Comparison of ENCODE assay signal across 1 cellular context in the genomic region with DNA sequence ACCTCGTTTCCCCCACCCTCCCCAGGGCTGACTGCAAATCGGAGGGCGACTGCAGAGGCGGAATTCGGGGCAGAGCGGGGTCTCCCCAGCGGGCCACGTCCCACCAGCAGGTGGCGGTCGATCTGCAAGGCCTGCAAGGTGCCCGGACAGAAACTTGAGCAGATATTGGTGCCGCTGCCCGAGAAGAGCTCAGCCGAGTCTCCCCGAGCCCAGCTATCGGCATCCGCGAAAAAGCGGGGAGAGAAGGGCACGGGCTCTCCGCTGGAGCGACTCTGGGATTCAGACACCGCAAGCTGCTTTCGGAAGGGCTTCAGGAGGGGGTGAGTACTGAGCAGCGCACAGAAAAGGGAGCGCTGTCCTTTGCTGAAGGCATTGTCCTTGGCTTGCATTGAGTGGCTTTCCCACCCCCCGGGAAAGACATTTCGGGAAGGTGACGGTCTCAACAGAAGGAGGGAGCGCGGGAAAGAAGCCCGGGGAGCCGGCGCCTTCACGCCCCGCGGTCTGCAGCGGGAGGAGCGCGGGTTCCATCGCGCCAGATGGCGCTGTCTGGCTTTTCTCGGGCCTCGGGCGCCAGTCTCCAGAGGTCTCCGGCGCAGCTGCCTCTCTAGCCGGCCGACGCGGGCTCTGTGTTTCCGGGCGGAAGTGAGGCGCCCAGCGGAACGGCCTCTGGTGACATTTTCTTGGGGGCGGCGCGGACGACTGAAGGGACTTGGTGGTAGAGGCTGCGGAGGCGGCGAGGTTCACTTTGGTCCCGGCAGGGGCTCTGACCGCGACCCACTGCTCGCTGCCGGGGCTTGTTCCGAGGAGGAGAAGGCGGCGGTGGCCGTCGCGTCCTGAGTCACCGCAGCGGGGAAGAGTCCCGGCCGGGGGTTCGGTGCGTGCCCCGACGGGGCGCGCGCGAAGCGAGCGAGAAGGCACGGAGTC.
A peak's percentile ranks its signal among the peaks of the same experiment; 100 is the strongest.
TF ChIP-seq lines count a peak whose summit lies in the region.

No MANE protein-coding gene starts in this region.

TF ChIP-seq in K562, 482 proteins besides CTCF, POLR2A, EP300 and RAD21 (continued from another document and continues in another):
- TF ChIP-seq CBX5 (IDR thresholded peaks at IDR 0.05; ENCODE audit: borderline replicate concordance, low read depth) (no peak), SRSF1 (IDR thresholded peaks at IDR 0.05; ENCODE audit: low read depth, low read length) (no peak), RAD51 (IDR thresholded peaks at IDR 0.05; ENCODE audit: borderline replicate concordance, low read depth) (no peak), SP1 (CRISPR knock-in tag; IDR thresholded peaks at IDR 0.05) (no peak), ZKSCAN3 (CRISPR knock-in tag; IDR thresholded peaks at IDR 0.05) (no peak), DDX20 (tag; IDR thresholded peaks at IDR 0.05; ENCODE audit: low read depth) (no peak), TSC22D4 (tag; IDR thresholded peaks at IDR 0.05) (no peak), ZNF140 (CRISPR knock-in tag; IDR thresholded peaks at IDR 0.05) (no peak), TAF15 (IDR thresholded peaks at IDR 0.05; ENCODE audit: low read depth, low read length) (no peak), KLF10 (CRISPR knock-in tag; IDR thresholded peaks at IDR 0.05) (no peak), HSF4 (CRISPR knock-in tag; IDR thresholded peaks at IDR 0.05; ENCODE audit: borderline replicate concordance) (no peak), MTA2 (IDR thresholded peaks at IDR 0.05; ENCODE audit: low read depth) (no peak), ZFP36 (IDR thresholded peaks at IDR 0.05; ENCODE audit: low read depth, low read length, partially characterized antibody) (no peak), CREM (IDR thresholded peaks at IDR 0.05; ENCODE audit: low read depth) (peak; percentile 71), NONO (IDR thresholded peaks at IDR 0.05; ENCODE audit: low read depth in 2 of 2, low read length in 1 of 2) (0 out of 4 replicates have a peak, but pooled peaks of 1 of the 2 experiments have one; percentile 51), MIER1 (IDR thresholded peaks at IDR 0.05; ENCODE audit: low read depth) (no peak), L3MBTL2 (IDR thresholded peaks at IDR 0.05) (peak; percentile 63), NBN (IDR thresholded peaks at IDR 0.05; ENCODE audit: low read depth) (no peak), SMARCA4 (IDR thresholded peaks at IDR 0.05) (0 out of 2 replicates have a peak, but pooled peaks have one; percentile 12)
- TF ChIP-seq, protein P1, sequence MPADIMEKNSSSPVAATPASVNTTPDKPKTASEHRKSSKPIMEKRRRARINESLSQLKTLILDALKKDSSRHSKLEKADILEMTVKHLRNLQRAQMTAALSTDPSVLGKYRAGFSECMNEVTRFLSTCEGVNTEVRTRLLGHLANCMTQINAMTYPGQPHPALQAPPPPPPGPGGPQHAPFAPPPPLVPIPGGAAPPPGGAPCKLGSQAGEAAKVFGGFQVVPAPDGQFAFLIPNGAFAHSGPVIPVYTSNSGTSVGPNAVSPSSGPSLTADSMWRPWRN (IDR thresholded peaks at IDR 0.05; ENCODE audit: low read depth) = no peak
- TF ChIP-seq, protein P2, sequence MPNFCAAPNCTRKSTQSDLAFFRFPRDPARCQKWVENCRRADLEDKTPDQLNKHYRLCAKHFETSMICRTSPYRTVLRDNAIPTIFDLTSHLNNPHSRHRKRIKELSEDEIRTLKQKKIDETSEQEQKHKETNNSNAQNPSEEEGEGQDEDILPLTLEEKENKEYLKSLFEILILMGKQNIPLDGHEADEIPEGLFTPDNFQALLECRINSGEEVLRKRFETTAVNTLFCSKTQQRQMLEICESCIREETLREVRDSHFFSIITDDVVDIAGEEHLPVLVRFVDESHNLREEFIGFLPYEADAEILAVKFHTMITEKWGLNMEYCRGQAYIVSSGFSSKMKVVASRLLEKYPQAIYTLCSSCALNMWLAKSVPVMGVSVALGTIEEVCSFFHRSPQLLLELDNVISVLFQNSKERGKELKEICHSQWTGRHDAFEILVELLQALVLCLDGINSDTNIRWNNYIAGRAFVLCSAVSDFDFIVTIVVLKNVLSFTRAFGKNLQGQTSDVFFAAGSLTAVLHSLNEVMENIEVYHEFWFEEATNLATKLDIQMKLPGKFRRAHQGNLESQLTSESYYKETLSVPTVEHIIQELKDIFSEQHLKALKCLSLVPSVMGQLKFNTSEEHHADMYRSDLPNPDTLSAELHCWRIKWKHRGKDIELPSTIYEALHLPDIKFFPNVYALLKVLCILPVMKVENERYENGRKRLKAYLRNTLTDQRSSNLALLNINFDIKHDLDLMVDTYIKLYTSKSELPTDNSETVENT (CRISPR knock-in tag; IDR thresholded peaks at IDR 0.05) = peak; percentile 59; the same call in 1 of the 2 replicates
- TF ChIP-seq, protein P3, sequence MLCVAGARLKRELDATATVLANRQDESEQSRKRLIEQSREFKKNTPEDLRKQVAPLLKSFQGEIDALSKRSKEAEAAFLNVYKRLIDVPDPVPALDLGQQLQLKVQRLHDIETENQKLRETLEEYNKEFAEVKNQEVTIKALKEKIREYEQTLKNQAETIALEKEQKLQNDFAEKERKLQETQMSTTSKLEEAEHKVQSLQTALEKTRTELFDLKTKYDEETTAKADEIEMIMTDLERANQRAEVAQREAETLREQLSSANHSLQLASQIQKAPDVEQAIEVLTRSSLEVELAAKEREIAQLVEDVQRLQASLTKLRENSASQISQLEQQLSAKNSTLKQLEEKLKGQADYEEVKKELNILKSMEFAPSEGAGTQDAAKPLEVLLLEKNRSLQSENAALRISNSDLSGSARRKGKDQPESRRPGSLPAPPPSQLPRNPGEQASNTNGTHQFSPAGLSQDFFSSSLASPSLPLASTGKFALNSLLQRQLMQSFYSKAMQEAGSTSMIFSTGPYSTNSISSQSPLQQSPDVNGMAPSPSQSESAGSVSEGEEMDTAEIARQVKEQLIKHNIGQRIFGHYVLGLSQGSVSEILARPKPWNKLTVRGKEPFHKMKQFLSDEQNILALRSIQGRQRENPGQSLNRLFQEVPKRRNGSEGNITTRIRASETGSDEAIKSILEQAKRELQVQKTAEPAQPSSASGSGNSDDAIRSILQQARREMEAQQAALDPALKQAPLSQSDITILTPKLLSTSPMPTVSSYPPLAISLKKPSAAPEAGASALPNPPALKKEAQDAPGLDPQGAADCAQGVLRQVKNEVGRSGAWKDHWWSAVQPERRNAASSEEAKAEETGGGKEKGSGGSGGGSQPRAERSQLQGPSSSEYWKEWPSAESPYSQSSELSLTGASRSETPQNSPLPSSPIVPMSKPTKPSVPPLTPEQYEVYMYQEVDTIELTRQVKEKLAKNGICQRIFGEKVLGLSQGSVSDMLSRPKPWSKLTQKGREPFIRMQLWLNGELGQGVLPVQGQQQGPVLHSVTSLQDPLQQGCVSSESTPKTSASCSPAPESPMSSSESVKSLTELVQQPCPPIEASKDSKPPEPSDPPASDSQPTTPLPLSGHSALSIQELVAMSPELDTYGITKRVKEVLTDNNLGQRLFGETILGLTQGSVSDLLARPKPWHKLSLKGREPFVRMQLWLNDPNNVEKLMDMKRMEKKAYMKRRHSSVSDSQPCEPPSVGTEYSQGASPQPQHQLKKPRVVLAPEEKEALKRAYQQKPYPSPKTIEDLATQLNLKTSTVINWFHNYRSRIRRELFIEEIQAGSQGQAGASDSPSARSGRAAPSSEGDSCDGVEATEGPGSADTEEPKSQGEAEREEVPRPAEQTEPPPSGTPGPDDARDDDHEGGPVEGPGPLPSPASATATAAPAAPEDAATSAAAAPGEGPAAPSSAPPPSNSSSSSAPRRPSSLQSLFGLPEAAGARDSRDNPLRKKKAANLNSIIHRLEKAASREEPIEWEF (CRISPR knock-in tag; IDR thresholded peaks at IDR 0.05) = no peak
- TF ChIP-seq, protein P4, sequence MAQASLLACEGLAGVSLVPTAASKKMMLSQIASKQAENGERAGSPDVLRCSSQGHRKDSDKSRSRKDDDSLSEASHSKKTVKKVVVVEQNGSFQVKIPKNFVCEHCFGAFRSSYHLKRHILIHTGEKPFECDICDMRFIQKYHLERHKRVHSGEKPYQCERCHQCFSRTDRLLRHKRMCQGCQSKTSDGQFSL (CRISPR knock-in tag; IDR thresholded peaks at IDR 0.05) = no peak
- TF ChIP-seq, protein P4 (tag; IDR thresholded peaks at IDR 0.05) = no peak
- TF ChIP-seq, protein P5, sequence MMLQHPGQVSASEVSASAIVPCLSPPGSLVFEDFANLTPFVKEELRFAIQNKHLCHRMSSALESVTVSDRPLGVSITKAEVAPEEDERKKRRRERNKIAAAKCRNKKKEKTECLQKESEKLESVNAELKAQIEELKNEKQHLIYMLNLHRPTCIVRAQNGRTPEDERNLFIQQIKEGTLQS (IDR thresholded peaks at IDR 0.05) = no peak
- TF ChIP-seq, protein P5 (CRISPR knock-in tag; conservative IDR thresholded peaks at IDR 0.05) = 0 out of 2 replicates have a peak, but pooled peaks have one; percentile 44
- TF ChIP-seq, protein P6, sequence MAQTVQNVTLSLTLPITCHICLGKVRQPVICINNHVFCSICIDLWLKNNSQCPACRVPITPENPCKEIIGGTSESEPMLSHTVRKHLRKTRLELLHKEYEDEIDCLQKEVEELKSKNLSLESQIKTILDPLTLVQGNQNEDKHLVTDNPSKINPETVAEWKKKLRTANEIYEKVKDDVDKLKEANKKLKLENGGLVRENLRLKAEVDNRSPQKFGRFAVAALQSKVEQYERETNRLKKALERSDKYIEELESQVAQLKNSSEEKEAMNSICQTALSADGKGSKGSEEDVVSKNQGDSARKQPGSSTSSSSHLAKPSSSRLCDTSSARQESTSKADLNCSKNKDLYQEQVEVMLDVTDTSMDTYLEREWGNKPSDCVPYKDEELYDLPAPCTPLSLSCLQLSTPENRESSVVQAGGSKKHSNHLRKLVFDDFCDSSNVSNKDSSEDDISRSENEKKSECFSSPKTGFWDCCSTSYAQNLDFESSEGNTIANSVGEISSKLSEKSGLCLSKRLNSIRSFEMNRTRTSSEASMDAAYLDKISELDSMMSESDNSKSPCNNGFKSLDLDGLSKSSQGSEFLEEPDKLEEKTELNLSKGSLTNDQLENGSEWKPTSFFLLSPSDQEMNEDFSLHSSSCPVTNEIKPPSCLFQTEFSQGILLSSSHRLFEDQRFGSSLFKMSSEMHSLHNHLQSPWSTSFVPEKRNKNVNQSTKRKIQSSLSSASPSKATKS (CRISPR knock-in tag; IDR thresholded peaks at IDR 0.05) = no peak
- TF ChIP-seq, protein P7, sequence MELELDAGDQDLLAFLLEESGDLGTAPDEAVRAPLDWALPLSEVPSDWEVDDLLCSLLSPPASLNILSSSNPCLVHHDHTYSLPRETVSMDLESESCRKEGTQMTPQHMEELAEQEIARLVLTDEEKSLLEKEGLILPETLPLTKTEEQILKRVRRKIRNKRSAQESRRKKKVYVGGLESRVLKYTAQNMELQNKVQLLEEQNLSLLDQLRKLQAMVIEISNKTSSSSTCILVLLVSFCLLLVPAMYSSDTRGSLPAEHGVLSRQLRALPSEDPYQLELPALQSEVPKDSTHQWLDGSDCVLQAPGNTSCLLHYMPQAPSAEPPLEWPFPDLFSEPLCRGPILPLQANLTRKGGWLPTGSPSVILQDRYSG (tag; conservative IDR thresholded peaks at IDR 0.05; ENCODE audit: low read depth) = no peak
- TF ChIP-seq, protein P8, sequence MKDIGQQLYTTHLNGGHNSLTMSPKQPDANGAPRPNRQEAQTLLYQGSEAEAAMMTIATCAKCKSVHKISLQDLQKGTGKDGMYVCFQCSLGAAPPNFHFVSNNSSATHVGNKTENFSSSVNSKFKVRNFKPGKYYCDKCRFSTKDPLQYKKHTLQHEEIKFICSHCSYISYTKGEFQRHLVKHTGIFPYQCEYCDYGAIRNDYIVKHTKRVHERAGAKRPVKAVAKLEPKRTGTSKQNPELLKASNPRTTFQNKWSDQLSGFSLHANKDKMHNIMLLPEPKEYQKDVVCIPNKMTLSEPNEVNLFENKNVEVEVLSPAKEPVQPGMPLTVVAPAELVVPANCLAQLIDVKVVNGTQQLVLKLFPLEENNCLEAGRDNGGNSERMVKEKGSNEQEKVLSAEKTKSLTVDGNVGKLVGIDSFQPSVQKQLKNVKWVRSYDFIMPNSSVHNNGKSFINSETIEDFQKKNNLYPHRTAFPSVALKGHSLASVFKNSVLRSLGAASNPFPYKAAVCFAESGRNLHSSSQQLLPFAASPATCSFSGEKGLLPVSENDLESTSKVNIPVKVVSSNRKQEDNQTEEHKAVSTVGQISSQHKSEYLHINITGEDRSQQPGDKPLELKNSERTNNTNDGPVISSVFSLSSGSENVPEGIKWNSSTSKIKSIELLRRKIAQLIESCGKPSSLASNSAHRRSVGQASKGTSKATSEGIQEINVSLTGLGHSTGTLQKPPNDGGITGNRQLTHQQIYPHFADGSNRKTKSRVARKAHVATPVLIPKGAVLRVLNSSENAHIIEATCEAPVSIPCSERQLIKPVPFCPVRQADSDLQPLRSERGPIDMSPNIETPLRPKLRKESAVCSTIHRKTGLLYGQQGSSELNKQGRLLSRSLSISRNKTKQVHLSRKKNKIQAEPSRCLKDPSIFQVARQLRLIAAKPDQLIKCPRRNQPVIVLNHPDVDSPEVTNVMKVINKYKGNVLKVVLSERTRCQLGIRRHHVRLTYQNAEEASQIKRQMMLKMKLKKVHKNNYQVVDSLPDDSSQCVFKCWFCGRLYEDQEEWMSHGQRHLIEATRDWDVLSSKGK (CRISPR knock-in tag; IDR thresholded peaks at IDR 0.05) = no peak
- TF ChIP-seq, protein P9, sequence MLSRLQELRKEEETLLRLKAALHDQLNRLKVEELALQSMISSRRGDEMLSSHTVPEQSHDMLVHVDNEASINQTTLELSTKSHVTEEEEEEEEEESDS (CRISPR knock-in tag; IDR thresholded peaks at IDR 0.05) = no peak
- TF ChIP-seq, protein P10, sequence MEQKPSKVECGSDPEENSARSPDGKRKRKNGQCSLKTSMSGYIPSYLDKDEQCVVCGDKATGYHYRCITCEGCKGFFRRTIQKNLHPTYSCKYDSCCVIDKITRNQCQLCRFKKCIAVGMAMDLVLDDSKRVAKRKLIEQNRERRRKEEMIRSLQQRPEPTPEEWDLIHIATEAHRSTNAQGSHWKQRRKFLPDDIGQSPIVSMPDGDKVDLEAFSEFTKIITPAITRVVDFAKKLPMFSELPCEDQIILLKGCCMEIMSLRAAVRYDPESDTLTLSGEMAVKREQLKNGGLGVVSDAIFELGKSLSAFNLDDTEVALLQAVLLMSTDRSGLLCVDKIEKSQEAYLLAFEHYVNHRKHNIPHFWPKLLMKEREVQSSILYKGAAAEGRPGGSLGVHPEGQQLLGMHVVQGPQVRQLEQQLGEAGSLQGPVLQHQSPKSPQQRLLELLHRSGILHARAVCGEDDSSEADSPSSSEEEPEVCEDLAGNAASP (IDR thresholded peaks at IDR 0.05) = no peak
- TF ChIP-seq, protein P11, sequence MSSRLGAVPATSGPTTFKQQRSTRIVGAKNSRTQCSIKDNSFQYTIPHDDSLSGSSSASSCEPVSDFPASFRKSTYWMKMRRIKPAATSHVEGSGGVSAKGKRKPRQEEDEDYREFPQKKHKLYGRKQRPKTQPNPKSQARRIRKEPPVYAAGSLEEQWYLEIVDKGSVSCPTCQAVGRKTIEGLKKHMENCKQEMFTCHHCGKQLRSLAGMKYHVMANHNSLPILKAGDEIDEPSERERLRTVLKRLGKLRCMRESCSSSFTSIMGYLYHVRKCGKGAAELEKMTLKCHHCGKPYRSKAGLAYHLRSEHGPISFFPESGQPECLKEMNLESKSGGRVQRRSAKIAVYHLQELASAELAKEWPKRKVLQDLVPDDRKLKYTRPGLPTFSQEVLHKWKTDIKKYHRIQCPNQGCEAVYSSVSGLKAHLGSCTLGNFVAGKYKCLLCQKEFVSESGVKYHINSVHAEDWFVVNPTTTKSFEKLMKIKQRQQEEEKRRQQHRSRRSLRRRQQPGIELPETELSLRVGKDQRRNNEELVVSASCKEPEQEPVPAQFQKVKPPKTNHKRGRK (tag; IDR thresholded peaks at IDR 0.05) = no peak
